Comparison of ENCODE assay signal across 13 cellular contexts in the genomic region with DNA sequence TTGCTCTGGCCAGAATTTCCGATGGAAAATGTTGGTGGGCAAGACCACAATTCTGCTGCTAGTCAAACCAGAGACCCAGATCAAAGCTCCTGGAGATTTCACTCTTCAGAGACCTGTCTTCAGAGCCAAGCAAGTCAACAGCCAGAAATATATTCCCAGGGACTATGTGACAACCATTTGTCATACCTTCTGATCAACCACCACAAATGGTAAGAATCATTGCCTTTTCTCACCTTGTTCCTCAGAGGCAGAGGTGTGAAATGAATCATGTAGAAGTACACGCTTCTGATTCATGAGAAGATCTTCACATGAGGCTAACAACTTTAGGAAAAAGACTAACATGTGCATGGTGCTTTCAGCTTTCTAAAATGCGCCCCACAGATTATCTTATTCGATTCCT.
"Had no signal": no experiment of that assay in that cellular context is flagged by ENCODE, and none has a peak within 500 bp of the region (broad histone marks: within the 10 kb centered on the region; RNA-seq: fewer than 3 reads in every experiment).

No MANE protein-coding gene starts in this region.

- H3K4me3 Mint-ChIP-seq: activated CD4-positive, alpha-beta memory T cell treated with anti-CD3 and anti-CD28 coated beads for 36 hours; endodermal cell; naive thymus-derived CD4-positive, alpha-beta T cell had no signal

- ATAC-seq: gastroesophageal sphincter; naive thymus-derived CD4-positive, alpha-beta T cell had no signal

- H3K27me3 ChIP-seq: adrenal gland, cardiac muscle cell, gastroesophageal sphincter, tibial artery, uterus had no signal

- H3K4me1 ChIP-seq: gastroesophageal sphincter, tibial artery, uterus had no signal

- DNase-seq: activated CD4-positive, alpha-beta memory T cell treated with anti-CD3 and anti-CD28 coated beads for 36 hours; activated CD4-positive, CD25-positive, alpha-beta regulatory T cell; activated CD8-positive, alpha-beta memory T cell treated with anti-CD3 and anti-CD28 coated beads, Interleukin-2, amount 50 U/mL, for 48 hours; activated gamma-delta T cell; adrenal gland; endodermal cell; mammary epithelial cell; naive thymus-derived CD4-positive, alpha-beta T cell; stimulated activated CD4-positive, alpha-beta T cell treated with anti-CD3 and anti-CD28 coated beads, Interleukin-1b, Interleukin-23, amount 100 ng/mL, for 48 hours; tibial artery; uterus had no signal

- H3K4me3 ChIP-seq: adrenal gland, cardiac muscle cell, gastroesophageal sphincter, tibial artery, uterus had no signal

- H3K9me3 Mint-ChIP-seq: activated CD4-positive, alpha-beta memory T cell treated with anti-CD3 and anti-CD28 coated beads for 36 hours; endodermal cell; naive thymus-derived CD4-positive, alpha-beta T cell had no signal

- H3K27ac ChIP-seq: cardiac muscle cell, gastroesophageal sphincter, tibial artery, uterus had no signal

- H3K9me3 ChIP-seq: adrenal gland, gastroesophageal sphincter, tibial artery, uterus had no signal

- H3K27ac Mint-ChIP-seq: activated CD4-positive, alpha-beta memory T cell treated with anti-CD3 and anti-CD28 coated beads for 36 hours; endodermal cell; naive thymus-derived CD4-positive, alpha-beta T cell had no signal

- H3K27me3 Mint-ChIP-seq: activated CD4-positive, alpha-beta memory T cell treated with anti-CD3 and anti-CD28 coated beads for 36 hours; naive thymus-derived CD4-positive, alpha-beta T cell had no signal

- H3K36me3 ChIP-seq: adrenal gland, uterus had no signal
